ENCODE assay signal across 18 cellular contexts in genomic region chr14:56774503-56774902, GRCh38. TPM values are rescaled to one million over a fixed set of nuclear protein-coding genes. Genes with fewer than 3 reads are reported as not detected.
DNase-seq lines count a peak whose midpoint lies in the region; ATAC-seq and TF ChIP-seq lines count a peak whose summit lies in the region.
"Had no signal": no experiment of that assay in that cellular context is flagged by ENCODE, and none has a peak within 500 bp of the region (broad histone marks: within the 10 kb centered on the region; RNA-seq: fewer than 3 reads in every experiment).

No MANE protein-coding gene starts in this region.

- H3K27ac Mint-ChIP-seq in MCF 10A (ENCODE audit: low read depth, unreplicated experiment), result no peak overlapping the region
- H3K27ac Mint-ChIP-seq: CD4-positive, alpha-beta memory T cell had no signal

- no peak for TF ChIP-seq CTCF in MCF 10A (IDR thresholded peaks at IDR 0.05; ENCODE audit: unreplicated experiment)

- DNase-seq in NCI-H1417 (lab: John Stamatoyannopoulos, UW) (peak in 2 of 3 experiments; percentile 68 to 88), NCI-H146 treated with DMSO at 0.1 percent for 48 hours (lab: John Stamatoyannopoulos, UW; ENCODE audit: unreplicated experiment) (peak; percentile 11), NCI-H82 treated with DMSO at 0.1 percent for 48 hours (lab: John Stamatoyannopoulos, UW; ENCODE audit: unreplicated experiment) (peak; percentile 100), left kidney (ENCODE audit: low read depth, low spot score) (peak; percentile 35), right cardiac atrium (no peak), MCF 10A (ENCODE audit: unreplicated experiment) (no peak)
- DNase-seq in activated CD4-positive, alpha-beta T cell treated with anti-CD3 and anti-CD28 coated beads for 48 hours, result no peak
- DNase-seq: BE2C; CD4-positive, alpha-beta memory T cell; DMS153; DMS79 treated with DMSO at 0.1 percent for 48 hours; EL; HCEC 1CT had no signal

- no peak overlapping the region for H3K4me3 ChIP-seq in right cardiac atrium (ENCODE audit: low read length)
- H3K4me3 ChIP-seq: A549 had no signal

- no peaks in the 10 kb centered on the region for H3K4me1 Mint-ChIP-seq in MCF 10A (ENCODE audit: insufficient read depth, unreplicated experiment)
- H3K4me1 Mint-ChIP-seq: CD4-positive, alpha-beta memory T cell had no signal

- intact Hi-C loops in right cardiac atrium (cut with DNase I) (no loop called here), MCF 10A (cut with micrococcal nuclease) (no loop called here)

- H3K4me1 ChIP-seq in right cardiac atrium (ENCODE audit: control insufficient read depth, insufficient read depth, low read length), result no peaks in the 10 kb centered on the region
- H3K4me1 ChIP-seq: A549, BE2C had no signal

- H3K9me3 ChIP-seq in right cardiac atrium (ENCODE audit: control insufficient read depth, low read length), result no peaks in the 10 kb centered on the region
- H3K9me3 ChIP-seq: A549, BE2C had no signal

- no peaks in the 10 kb centered on the region for H3K27me3 ChIP-seq in right cardiac atrium (ENCODE audit: control insufficient read depth, insufficient read depth)

- no peaks in the 10 kb centered on the region for H3K36me3 Mint-ChIP-seq in MCF 10A (ENCODE audit: insufficient read depth, unreplicated experiment)
- H3K36me3 Mint-ChIP-seq: CD4-positive, alpha-beta memory T cell had no signal

- CTCF ChIA-PET in MCF 10A (lab: Yijun Ruan, JAX), result no interaction called here

- POLR2A ChIA-PET in MCF 10A (lab: Yijun Ruan, JAX), result no interaction called here

- no peak for ATAC-seq in right cardiac atrium
- ATAC-seq: A549, HepG2 had no signal

- H3K9me3 Mint-ChIP-seq in MCF 10A (ENCODE audit: unreplicated experiment), result no peaks in the 10 kb centered on the region
- H3K9me3 Mint-ChIP-seq: CD4-positive, alpha-beta memory T cell had no signal

- no TSS peak for BruUV-seq in MCF 10A (replicated peaks; lab: Mats Ljungman, UMichigan)

- no peak overlapping the region for H3K4me3 Mint-ChIP-seq in MCF 10A (ENCODE audit: unreplicated experiment)
- H3K4me3 Mint-ChIP-seq: CD4-positive, alpha-beta memory T cell had no signal

- H3K27ac ChIP-seq in right cardiac atrium (ENCODE audit: low read length), result no peak overlapping the region
- H3K27ac ChIP-seq: A549, C4-2B had no signal

- WGBS in right cardiac atrium, result 38% methylated on average over 6 of the region's 6 CpGs

- H3K27me3 Mint-ChIP-seq in MCF 10A (ENCODE audit: insufficient read depth, unreplicated experiment), result peaks cover 34% of the 10 kb centered on the region

RNA-seq across cellular contexts. Expression of gene OTX2, which starts 35.8 kb away (rescaled TPM):
- total RNA-seq in right cardiac atrium (not detected), MCF 10A (2022) (not detected in 2 replicates)
- not detected for polyA plus RNA-seq in right cardiac atrium
- total RNA-seq: CD4-positive, alpha-beta memory T cell; H4; HepG2 had no signal
- polyA plus RNA-seq: A549; AG04450; CD4-positive, alpha-beta memory T cell; HepG2 had no signal

Comparison
In these comparisons a context has a peak if more than half of its experiments do, and no peak if none do; other contexts are left out.
1. DNase-seq: peak in NCI-H1417 (2 of 3), NCI-H146 treated with DMSO at 0.1 percent for 48 hours (single experiment), NCI-H82 treated with DMSO at 0.1 percent for 48 hours (single experiment) and left kidney (single experiment); none in activated CD4-positive, alpha-beta T cell treated with anti-CD3 and anti-CD28 coated beads for 48 hours (single experiment), right cardiac atrium (0 of 3) and MCF 10A (single experiment).